In the genomic region with DNA sequence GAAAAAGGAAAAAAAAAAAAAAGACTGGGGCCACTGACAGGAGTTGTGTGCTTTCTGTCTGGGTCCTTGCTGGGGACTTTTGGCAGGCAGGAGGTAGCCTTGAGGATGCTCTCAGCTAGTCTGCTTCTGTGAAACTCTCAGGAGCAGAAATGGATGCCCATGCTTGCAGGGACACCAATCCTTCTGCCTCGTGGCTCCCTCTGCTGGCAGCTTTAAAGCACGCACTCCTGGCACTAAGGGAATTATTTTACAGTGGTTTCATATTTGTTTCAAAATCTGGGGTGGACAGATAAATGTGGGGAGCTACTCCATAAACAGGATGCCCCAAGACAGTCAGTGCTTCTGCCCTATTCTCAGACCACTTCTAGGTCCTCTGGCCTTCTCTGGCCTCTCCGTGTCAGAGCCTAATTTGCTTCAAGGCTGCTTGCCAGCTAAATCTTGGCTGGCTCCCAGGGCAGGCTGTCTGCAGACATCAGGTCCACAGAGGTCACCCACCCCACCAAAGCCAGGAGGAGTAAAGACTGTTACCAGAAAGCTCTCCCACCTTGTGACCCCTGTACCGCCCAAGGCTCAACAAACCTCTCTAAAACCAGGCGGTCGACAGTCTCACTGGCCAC, we compare ENCODE assay signal across 8 cellular contexts. TPM values are rescaled to one million over a fixed set of nuclear protein-coding genes. Genes with fewer than 3 reads are reported as not detected.
DNase-seq lines count a peak whose midpoint lies in the region; ATAC-seq and TF ChIP-seq lines count a peak whose summit lies in the region.

No MANE protein-coding gene starts in this region.

- WGBS in right lobe of liver (ENCODE audit: insufficient coverage, low coverage, low lambda C conversion rate, missing lambda C conversion rate) = 47% methylated on average over 5 of the region's 6 CpGs

- H3K9me3 Mint-ChIP-seq in activated CD4-positive, alpha-beta T cell treated with anti-CD3 and anti-CD28 coated beads, Interleukin-2, amount 10 ng/mL, durations not matched to agents 7 days and 5 days = no peaks in the 10 kb centered on the region

- peak; percentile 57 for ATAC-seq in GM21723 (IDR thresholded peaks at IDR 0.05; ENCODE audit: unreplicated experiment)
- peak; percentile 90 to 96 (median 94) for ATAC-seq in right lobe of liver
- ATAC-seq in GM18517 (IDR thresholded peaks at IDR 0.05; ENCODE audit: unreplicated experiment) = no peak

- no peak overlapping the region for H3K4me3 Mint-ChIP-seq in activated CD4-positive, alpha-beta T cell treated with anti-CD3 and anti-CD28 coated beads, Interleukin-2, amount 10 ng/mL, durations not matched to agents 7 days and 5 days

- intact Hi-C loops in colonic mucosa (cut with DNase I) = loop anchor here (2.0 kb wide), 2 partner anchors 68 to 136 kb away; no protein-coding TSS in a partner anchor
- intact Hi-C loops in right lobe of liver (cut with DNase I) = loop anchor here in 1 of 2 donors (5.0 kb wide), 1 partner anchor 37 kb away; a partner anchor contains a TSS

- no peaks in the 10 kb centered on the region for H3K27me3 Mint-ChIP-seq in activated CD4-positive, alpha-beta T cell treated with anti-CD3 and anti-CD28 coated beads, Interleukin-2, amount 10 ng/mL, durations not matched to agents 7 days and 5 days

- peaks cover 1% of the 10 kb centered on the region for H3K4me1 Mint-ChIP-seq in activated CD4-positive, alpha-beta T cell treated with anti-CD3 and anti-CD28 coated beads, Interleukin-2, amount 10 ng/mL, durations not matched to agents 7 days and 5 days

- no peak for TF ChIP-seq POLR2A in right lobe of liver (IDR thresholded peaks at IDR 0.05)

- no peaks in the 10 kb centered on the region for H3K36me3 ChIP-seq in colonic mucosa
- H3K36me3 ChIP-seq in right lobe of liver = no peaks in the 10 kb centered on the region

- CTCF ChIA-PET in activated CD4-positive, alpha-beta T cell treated with anti-CD3 and anti-CD28 coated beads, Interleukin-2, amount 10 ng/mL, durations not matched to agents 7 days and 5 days (lab: Charles Lee) = interaction anchor here (0.5 to 5.2 kb wide), 38 partner anchors 9 to 1744 kb away, joined by 3 to 48 read pairs (median 4); a partner anchor contains a TSS

- H3K4me3 ChIP-seq in colonic mucosa (no peak overlapping the region), right lobe of liver (peak overlapping the region in 1 of 3 donors; percentile 9)

- DNase-seq in AG08395 (ENCODE audit: low spot score) = peak; percentile 84
- peak; percentile 22 for DNase-seq in NCI-H526 treated with DMSO at 0.1 percent for 48 hours (lab: John Stamatoyannopoulos, UW)
- peak; percentile 85 for DNase-seq in activated CD4-positive, alpha-beta T cell treated with anti-CD3 and anti-CD28 coated beads, Interleukin-2, amount 10 ng/mL, durations not matched to agents 7 days and 5 days
- DNase-seq in colonic mucosa = peak; percentile 80
- DNase-seq in right lobe of liver = peak; percentile 75 to 86 (median 78)
- DNase-seq in stimulated activated CD4-positive, alpha-beta T cell treated with anti-CD3 and anti-CD28 coated beads, TNF-alpha, amount 100 ng/mL, for 1 hour (ENCODE audit: low read depth in 3 of 3, low spot score in 1 of 3) = peak; percentile 59 to 68 (median 62)

- TF ChIP-seq CTCF in colonic mucosa (IDR thresholded peaks at IDR 0.05) (peak; percentile 86), right lobe of liver (IDR thresholded peaks at IDR 0.05) (peak; percentile 85 to 94 (median 91))

- peaks cover 9% of the 10 kb centered on the region for H3K36me3 Mint-ChIP-seq in activated CD4-positive, alpha-beta T cell treated with anti-CD3 and anti-CD28 coated beads, Interleukin-2, amount 10 ng/mL, durations not matched to agents 7 days and 5 days (ENCODE audit: low read depth)

- H3K27ac Mint-ChIP-seq in activated CD4-positive, alpha-beta T cell treated with anti-CD3 and anti-CD28 coated beads, Interleukin-2, amount 10 ng/mL, durations not matched to agents 7 days and 5 days = no peak overlapping the region

- POLR2A ChIA-PET in activated CD4-positive, alpha-beta T cell treated with anti-CD3 and anti-CD28 coated beads, Interleukin-2, amount 10 ng/mL, durations not matched to agents 7 days and 5 days (lab: Charles Lee) = interaction anchor here (1.0 to 1.4 kb wide), 2 partner anchors 26 to 34 kb away, joined by 3 read pairs; a partner anchor contains a TSS

- no peak overlapping the region for H3K27ac ChIP-seq in colonic mucosa
- H3K27ac ChIP-seq in right lobe of liver = no peak overlapping the region

- H3K9ac ChIP-seq in colonic mucosa (ENCODE audit: low read depth in 2 of 2, low read length in 2 of 2) = no peak overlapping the region

- H3K4me1 ChIP-seq in colonic mucosa = no peaks in the 10 kb centered on the region
- H3K4me1 ChIP-seq in right lobe of liver = peaks cover 0 to 4% (median 0%) of the 10 kb centered on the region in 4 donors

- H3K27me3 ChIP-seq in colonic mucosa (no peaks in the 10 kb centered on the region), right lobe of liver (no peaks in the 10 kb centered on the region)

- H3K9me3 ChIP-seq in colonic mucosa (no peaks in the 10 kb centered on the region), right lobe of liver (no peaks in the 10 kb centered on the region)

RNA-seq across cellular contexts. Expression of a gene that starts 17.1 kb away (rescaled TPM):
- total RNA-seq in activated CD4-positive, alpha-beta T cell treated with anti-CD3 and anti-CD28 coated beads, Interleukin-2, amount 10 ng/mL, durations not matched to agents 7 days and 5 days = 10 to 100 TPM; 30.9 to 31.0 TPM
- 10 to 100 TPM in 1 of 2 donors, 1 to 10 TPM in 1; 3.6 to 19.7 TPM for total RNA-seq in colonic mucosa
- total RNA-seq in right lobe of liver = 1 to 10 TPM in 3 of 6 experiments, under 1 TPM in 3; 0.55 to 3.1 (median 0.98) TPM

RNA-seq across cellular contexts. Expression of a gene that starts 25.5 kb away (rescaled TPM):
- 100 to 1,000 TPM; 249 to 256 TPM for total RNA-seq in activated CD4-positive, alpha-beta T cell treated with anti-CD3 and anti-CD28 coated beads, Interleukin-2, amount 10 ng/mL, durations not matched to agents 7 days and 5 days
- 10 to 100 TPM; 67.4 to 88.3 TPM for total RNA-seq in colonic mucosa
- total RNA-seq in right lobe of liver = 10 to 100 TPM; 16.4 to 39.1 (median 28.5) TPM

RNA-seq across cellular contexts. Expression of a gene that starts 30.4 kb away (rescaled TPM):
- total RNA-seq in activated CD4-positive, alpha-beta T cell treated with anti-CD3 and anti-CD28 coated beads, Interleukin-2, amount 10 ng/mL, durations not matched to agents 7 days and 5 days = not detected
- total RNA-seq in colonic mucosa (under 1 TPM; 0.21 to 0.30 TPM), right lobe of liver (not detected)

RNA-seq across cellular contexts. Expression of a gene that starts 36.2 kb away (rescaled TPM):
- under 1 TPM; 0.46 to 0.60 TPM for total RNA-seq in activated CD4-positive, alpha-beta T cell treated with anti-CD3 and anti-CD28 coated beads, Interleukin-2, amount 10 ng/mL, durations not matched to agents 7 days and 5 days
- total RNA-seq in colonic mucosa (under 1 TPM; 0.57 to 0.88 TPM), right lobe of liver (1 to 10 TPM in 1 of 6 experiments, under 1 TPM in 5; 0.46 to 1.2 (median 0.73) TPM)

RNA-seq across cellular contexts. Expression of a gene that starts 39.6 kb away (rescaled TPM):
- under 1 TPM in 1 of 2 experiments, not detected in 1; 0.08 TPM for total RNA-seq in activated CD4-positive, alpha-beta T cell treated with anti-CD3 and anti-CD28 coated beads, Interleukin-2, amount 10 ng/mL, durations not matched to agents 7 days and 5 days
- total RNA-seq in colonic mucosa (not detected), right lobe of liver (not detected)

Comparison
In these comparisons a context has a peak if more than half of its experiments do, and no peak if none do; other contexts are left out.
1. DNase-seq: peak in every context shown above with its lines; median percentile 85 in activated CD4-positive, alpha-beta T cell treated with anti-CD3 and anti-CD28 coated beads, Interleukin-2, amount 10 ng/mL, durations not matched to agents 7 days and 5 days; 84 in AG08395; 80 in colonic mucosa; 78 in right lobe of liver; 62 in stimulated activated CD4-positive, alpha-beta T cell treated with anti-CD3 and anti-CD28 coated beads, TNF-alpha, amount 100 ng/mL, for 1 hour; 22 in NCI-H526 treated with DMSO at 0.1 percent for 48 hours.